In the genomic region with DNA sequence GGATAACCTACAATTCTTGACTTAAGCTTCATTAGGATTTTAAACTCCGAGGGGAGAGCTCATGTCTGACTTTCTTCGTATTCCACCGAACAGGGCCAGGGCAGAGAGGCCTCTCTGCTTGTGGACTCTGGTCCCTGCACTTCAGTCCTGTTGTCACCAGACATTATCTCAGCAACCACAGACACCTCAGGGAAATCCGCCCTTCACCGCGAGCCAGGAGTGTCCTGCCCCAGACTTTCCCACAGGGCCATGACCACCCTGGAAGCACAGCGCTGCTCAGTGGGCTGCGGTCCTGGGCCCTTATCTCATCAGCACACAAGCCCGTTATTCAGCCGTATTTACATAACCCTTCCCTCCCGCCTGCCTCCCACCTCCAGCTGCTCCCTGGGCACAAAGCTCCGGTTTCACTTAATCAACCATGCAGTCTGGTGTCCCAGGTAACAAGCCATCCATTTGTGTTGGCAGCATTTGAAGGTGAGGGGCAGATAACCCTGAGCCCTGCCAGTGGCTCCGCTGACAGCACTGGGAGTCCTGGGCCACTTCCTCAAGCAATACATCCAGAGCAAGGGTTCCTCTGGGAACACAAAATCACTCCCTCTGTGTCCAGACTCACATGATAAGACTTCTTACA, we compare ENCODE assay signal across 12 cellular contexts.
DNase-seq lines count a peak whose midpoint lies in the region; ATAC-seq and FAIRE-seq lines count a peak whose summit lies in the region.
"Had no signal": no experiment of that assay in that cellular context is flagged by ENCODE, and none has a peak within 500 bp of the region (broad histone marks: within the 10 kb centered on the region; RNA-seq: fewer than 3 reads in every experiment).

No MANE protein-coding gene starts in this region.

- no peaks in the 10 kb centered on the region for H3K36me3 ChIP-seq in SJSA1

- no peak overlapping the region for H3K4me3 ChIP-seq in SJSA1

- ATAC-seq in GM21619 (IDR thresholded peaks at IDR 0.05; ENCODE audit: unreplicated experiment) (no peak), GM21737 (IDR thresholded peaks at IDR 0.05; ENCODE audit: unreplicated experiment) (no peak)

- H3K9me3 ChIP-seq in SJSA1 (replicated peaks), result no peaks in the 10 kb centered on the region

- DNase-seq in COR-L47 (lab: John Stamatoyannopoulos, UW) (peak; percentile 22), NCI-H146 treated with DMSO at 0.1 percent for 48 hours (lab: John Stamatoyannopoulos, UW; ENCODE audit: unreplicated experiment) (peak; percentile 85), SJSA1 (ENCODE audit: low read depth in 1 of 2, low spot score in 2 of 2) (peak; percentile 83 to 86), iPS-NIHi11 (ENCODE audit: low spot score) (peak; percentile 62), urothelium cell line (ENCODE audit: low spot score) (no peak), activated gamma-delta T cell treated with Interleukin-2 at 50 U/mL for 16 hours (no peak)
- DNase-seq: ACHN, HCEC 1CT had no signal

- peaks cover 28% of the 10 kb centered on the region for H3K4me1 ChIP-seq in SJSA1 (replicated peaks)

- no peaks in the 10 kb centered on the region for H3K27me3 ChIP-seq in SJSA1 (replicated peaks)

- no peak overlapping the region for H3K27ac ChIP-seq in SJSA1

- no peak for FAIRE-seq in urothelium cell line (lab: Jason Lieb, UNC)
- FAIRE-seq: frontal cortex, GM12892 had no signal

Comparison
In these comparisons a context has a peak if more than half of its experiments do, and no peak if none do; other contexts are left out.
1. DNase-seq: peak in COR-L47 (single experiment), NCI-H146 treated with DMSO at 0.1 percent for 48 hours (single experiment), SJSA1 (2 of 2) and iPS-NIHi11 (single experiment); none in urothelium cell line (single experiment) and activated gamma-delta T cell treated with Interleukin-2 at 50 U/mL for 16 hours (single experiment).